Comparison of ENCODE assay signal across 8 cellular contexts in genomic region chr19:5977785-5978605, GRCh38. TPM values are rescaled to one million over a fixed set of nuclear protein-coding genes. Genes with fewer than 3 reads are reported as not detected.
DNase-seq lines count a peak whose midpoint lies in the region; ATAC-seq and TF ChIP-seq lines count a peak whose summit lies in the region.

Gene RANBP3, minus strand, starts transcription at chr19:5978140. Its CDS starts 58 bp downstream, at chr19:5978082.

- H3K4me1 Mint-ChIP-seq in naive thymus-derived CD4-positive, alpha-beta T cell: peaks cover 42 to 65% (median 55%) of the 10 kb centered on the region in 7 donors
- peaks cover 39 to 57% of the 10 kb centered on the region in 2 donors for H3K4me1 Mint-ChIP-seq in stimulated activated naive B cell treated with anti-CD40 and anti-IgM and Interleukin-4, amounts not matched to agents 10 μg/mL and 1 μg/mL and 100 μg/mL, for 72 hours

- WGBS in GM23248 (ENCODE audit: low coverage in 1 of 2, low lambda C conversion rate in 2 of 2, missing lambda C conversion rate in 2 of 2), 2 experiments: 0 to 1% methylated on average over 68 to 86 of the region's 88 CpGs

- ATAC-seq in DND-41 (ENCODE audit: insufficient read depth, low read depth): peak; percentile 95
- peak; percentile 94 for ATAC-seq in naive thymus-derived CD4-positive, alpha-beta T cell
- ATAC-seq in stimulated activated naive B cell treated with anti-CD40 and anti-IgM and Interleukin-4, amounts not matched to agents 10 μg/mL and 1 μg/mL and 100 μg/mL, for 72 hours (replicated peaks): peak; percentile 92 to 94

- peak; percentile 99 for DNase-seq in DND-41
- peak; percentile 100 for DNase-seq in GM23248
- DNase-seq in Kasumi-1 (lab: John Stamatoyannopoulos, UW): peak; percentile 97 to 99
- peak; percentile 97 for DNase-seq in RPMI7951 (ENCODE audit: low read depth)
- DNase-seq in activated T-helper 1 cell treated with anti-CD3 and anti-CD28 coated beads, Interleukin-2, amount 50 U/mL, for 16 hours (ENCODE audit: low read depth in 1 of 2, low spot score in 1 of 2): peak; percentile 94 to 99
- peak; percentile 99 for DNase-seq in fibroblast of gingiva (ENCODE audit: low read depth)
- DNase-seq in naive thymus-derived CD4-positive, alpha-beta T cell: peak; percentile 94 to 99 (median 99)
- peak; percentile 99 for DNase-seq in stimulated activated naive B cell treated with anti-CD40 and anti-IgM and Interleukin-4, amounts not matched to agents 10 μg/mL and 1 μg/mL and 100 μg/mL, for 72 hours

- intact Hi-C loops in naive thymus-derived CD4-positive, alpha-beta T cell (cut with micrococcal nuclease): loop anchor here (1.0 to 10.0 kb wide), 14 partner anchors 10 to 757 kb away; partner anchors contain the start of genes CATSPERD (in 2 of the 2), LONP1 (in 2 of the 2), VMAC (in 2 of the 2) and DUS3L (in 1 of the 2)

- in situ Hi-C loops in GM23248 (cut with MboI): no loop called here

- peaks cover 82% of the 10 kb centered on the region for H3K79me2 ChIP-seq in DND-41 (ENCODE audit: insufficient read depth, low read length)
- peaks cover 69% of the 10 kb centered on the region for H3K79me2 ChIP-seq in GM23248 (ENCODE audit: insufficient read depth)

- POLR2A ChIA-PET in naive thymus-derived CD4-positive, alpha-beta T cell (lab: Charles Lee): interaction anchor here (0.7 to 4.8 kb wide), 10 partner anchors 10 to 187 kb away, joined by 3 to 50 read pairs (median 4); partner anchors contain the start of genes DUS3L and VMAC

- peak within 1 kb of the TSS; percentile 94 for H3K4me2 ChIP-seq in DND-41 (ENCODE audit: insufficient read depth, low read length)
- H3K4me2 ChIP-seq in GM23248 (ENCODE audit: unreplicated experiment): peak within 1 kb of the TSS; percentile 98

- TF ChIP-seq CTCF in DND-41 (IDR thresholded peaks at IDR 0.05; ENCODE audit: borderline replicate concordance, extremely low read depth, low read length, poor library complexity, severe bottlenecking): no peak

- peaks cover 3% of the 10 kb centered on the region for H3F3A ChIP-seq in GM23248 (ENCODE audit: insufficient read depth)

- H3K9me3 ChIP-seq in DND-41 (ENCODE audit: insufficient read depth, low read length, severe bottlenecking): no peaks in the 10 kb centered on the region
- no peaks in the 10 kb centered on the region for H3K9me3 ChIP-seq in GM23248 (ENCODE audit: low read depth)
- H3K9me3 ChIP-seq in naive thymus-derived CD4-positive, alpha-beta T cell (ENCODE audit: control insufficient read depth in 2 of 3, low read length in 3 of 3): no peaks in the 10 kb centered on the region

- CTCF ChIA-PET in naive thymus-derived CD4-positive, alpha-beta T cell (lab: Charles Lee): interaction anchor here (0.5 to 6.2 kb wide), 5 partner anchors 9 to 141 kb away, joined by 3 to 41 read pairs (median 3); no protein-coding TSS in a partner anchor

- H3K9me2 ChIP-seq in GM23248 (ENCODE audit: insufficient read depth): no peaks in the 10 kb centered on the region

- H3K4me3 ChIP-seq in DND-41 (ENCODE audit: low read depth in 1 of 2, low read length in 2 of 2) (peak within 1 kb of the TSS; percentile 76 to 96), GM23248 (peak within 1 kb of the TSS; percentile 78)
- peak within 1 kb of the TSS; percentile 78 for H3K4me3 ChIP-seq in naive thymus-derived CD4-positive, alpha-beta T cell (ENCODE audit: low read length)

- H3K4me1 ChIP-seq in DND-41 (ENCODE audit: insufficient read depth, low read length): peaks cover 60% of the 10 kb centered on the region
- peaks cover 28% of the 10 kb centered on the region for H3K4me1 ChIP-seq in GM23248 (ENCODE audit: insufficient read depth)
- H3K4me1 ChIP-seq in naive thymus-derived CD4-positive, alpha-beta T cell (ENCODE audit: control insufficient read depth in 2 of 2, insufficient read depth in 2 of 2, low read length in 2 of 2): peaks cover 31 to 45% of the 10 kb centered on the region in 2 donors

- H3K27ac Mint-ChIP-seq in naive thymus-derived CD4-positive, alpha-beta T cell: peak within 1 kb of the TSS; percentile 91 to 97 (median 95)
- H3K27ac Mint-ChIP-seq in stimulated activated naive B cell treated with anti-CD40 and anti-IgM and Interleukin-4, amounts not matched to agents 10 μg/mL and 1 μg/mL and 100 μg/mL, for 72 hours: peak within 1 kb of the TSS; percentile 99

- peaks cover 0 to 4% (median 0%) of the 10 kb centered on the region in 11 donors for H3K9me3 Mint-ChIP-seq in naive thymus-derived CD4-positive, alpha-beta T cell
- H3K9me3 Mint-ChIP-seq in stimulated activated naive B cell treated with anti-CD40 and anti-IgM and Interleukin-4, amounts not matched to agents 10 μg/mL and 1 μg/mL and 100 μg/mL, for 72 hours: no peaks in the 10 kb centered on the region

- peaks cover 0 to 2% (median 0%) of the 10 kb centered on the region in 5 donors for H3K27me3 Mint-ChIP-seq in naive thymus-derived CD4-positive, alpha-beta T cell
- no peaks in the 10 kb centered on the region for H3K27me3 Mint-ChIP-seq in stimulated activated naive B cell treated with anti-CD40 and anti-IgM and Interleukin-4, amounts not matched to agents 10 μg/mL and 1 μg/mL and 100 μg/mL, for 72 hours

- peaks cover 0 to 18% (median 5%) of the 10 kb centered on the region in 5 donors for H3K36me3 Mint-ChIP-seq in naive thymus-derived CD4-positive, alpha-beta T cell
- peaks cover 6 to 32% of the 10 kb centered on the region in 2 donors for H3K36me3 Mint-ChIP-seq in stimulated activated naive B cell treated with anti-CD40 and anti-IgM and Interleukin-4, amounts not matched to agents 10 μg/mL and 1 μg/mL and 100 μg/mL, for 72 hours

- H3K27me3 ChIP-seq in DND-41 (ENCODE audit: insufficient read depth, low read length, poor library complexity) (no peaks in the 10 kb centered on the region), GM23248 (replicated peaks; ENCODE audit: insufficient read depth) (no peaks in the 10 kb centered on the region)
- H3K27me3 ChIP-seq in naive thymus-derived CD4-positive, alpha-beta T cell (ENCODE audit: control insufficient read depth in 2 of 2, insufficient read depth in 2 of 2, low read length in 2 of 2): no peaks in the 10 kb centered on the region

- peaks cover 47% of the 10 kb centered on the region for H4K20me1 ChIP-seq in DND-41 (ENCODE audit: insufficient read depth, low read length)
- peaks cover 6% of the 10 kb centered on the region; the same call in 1 of the 2 replicates for H4K20me1 ChIP-seq in GM23248 (ENCODE audit: insufficient read depth)

- H3K4me3 Mint-ChIP-seq in naive thymus-derived CD4-positive, alpha-beta T cell: peak within 1 kb of the TSS; percentile 92 to 99 (median 96)
- H3K4me3 Mint-ChIP-seq in stimulated activated naive B cell treated with anti-CD40 and anti-IgM and Interleukin-4, amounts not matched to agents 10 μg/mL and 1 μg/mL and 100 μg/mL, for 72 hours: peak within 1 kb of the TSS; percentile 91 to 99

- H3K27ac ChIP-seq in DND-41 (ENCODE audit: low read length): peak within 1 kb of the TSS; percentile 96
- peak within 1 kb of the TSS; percentile 39 for H3K27ac ChIP-seq in GM23248
- H3K27ac ChIP-seq in naive thymus-derived CD4-positive, alpha-beta T cell (ENCODE audit: low read depth, low read length): peak within 1 kb of the TSS; percentile 94

- peak within 1 kb of the TSS; percentile 99 for H2AFZ ChIP-seq in DND-41 (ENCODE audit: low read depth, low read length)
- H2AFZ ChIP-seq in GM23248: peak within 1 kb of the TSS; percentile 83

- H3K36me3 ChIP-seq in DND-41 (ENCODE audit: insufficient read depth, low read length) (peaks cover 33% of the 10 kb centered on the region), GM23248 (ENCODE audit: low read depth) (no peaks in the 10 kb centered on the region)
- H3K36me3 ChIP-seq in naive thymus-derived CD4-positive, alpha-beta T cell (ENCODE audit: control insufficient read depth in 2 of 3, insufficient read depth in 3 of 3, low read length in 3 of 3): peaks cover 0 to 33% (median 5%) of the 10 kb centered on the region in 3 experiments

- H3K9ac ChIP-seq in DND-41 (ENCODE audit: low read depth, low read length): peak within 1 kb of the TSS; percentile 95
- peak within 1 kb of the TSS; percentile 89 for H3K9ac ChIP-seq in GM23248

RNA-seq across cellular contexts. Expression of gene RANBP3, which starts in this region (rescaled TPM):
- 41.8 and 53.5 TPM in 2 replicates for total RNA-seq in GM23248 (2014; rRNA removed; shearing (Covaris generic))
- polyA plus RNA-seq in GM23248 (2016; fragmentation: Nextera tagmentation; extraction: Ambion mirVana): 50.0 and 51.7 TPM in 2 replicates
- total RNA-seq in RPMI7951 (2014; rRNA removed; shearing (Covaris generic)): 54.9 and 62.6 TPM in 2 replicates
- total RNA-seq in naive thymus-derived CD4-positive, alpha-beta T cell: 100 to 1,000 TPM in 1 of 5 experiments, 10 to 100 TPM in 4; 88.3 to 104 (median 94.0) TPM
- 10 to 100 TPM in 1 of 2 donors, 1 to 10 TPM in 1; 7.0 to 12.4 TPM for polyA plus RNA-seq in naive thymus-derived CD4-positive, alpha-beta T cell

Comparison
In these comparisons a context has a peak if more than half of its experiments do, and no peak if none do; other contexts are left out.
1. Peak in every context shown above with its lines: DNase-seq, ATAC-seq, H3K4me3 ChIP-seq and H3K27ac ChIP-seq.
2. H3K27ac ChIP-seq: peak in every context shown above with its lines; median percentile 96 in DND-41; 94 in naive thymus-derived CD4-positive, alpha-beta T cell; 39 in GM23248.